ENCODE assay signal across 9 cellular contexts in the genomic region with DNA sequence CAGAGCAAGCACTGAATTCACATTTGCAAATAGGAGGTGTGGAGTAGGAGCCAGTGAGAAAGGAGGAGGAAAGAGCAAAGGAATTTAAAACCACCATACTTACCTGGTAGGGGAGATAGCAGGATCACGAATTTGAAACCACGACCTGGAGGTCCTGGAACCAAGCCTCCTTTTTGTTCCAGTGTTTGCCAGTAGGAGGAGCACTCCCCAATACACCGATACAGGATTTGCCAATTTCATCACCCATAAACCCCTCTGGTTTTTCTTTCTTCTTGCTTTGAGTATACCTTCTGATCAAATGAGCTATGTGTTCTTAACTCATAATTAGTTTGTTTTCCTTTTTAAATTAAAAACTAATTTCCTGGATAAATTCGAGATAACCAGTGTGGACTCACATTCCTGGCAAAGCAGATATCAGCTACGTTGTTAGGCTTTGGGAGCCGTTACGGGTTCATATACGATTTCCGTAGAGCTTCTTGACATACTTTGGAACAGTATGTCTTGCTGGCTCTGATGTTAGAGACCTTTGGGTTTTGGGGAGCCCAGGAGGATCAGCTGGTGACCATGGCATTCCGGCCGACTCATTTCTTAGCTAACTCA. TPM values are rescaled to one million over a fixed set of nuclear protein-coding genes. Genes with fewer than 3 reads are reported as not detected.
A peak's percentile ranks its signal among the peaks of the same experiment; 100 is the strongest.
DNase-seq lines count a peak whose midpoint lies in the region; ATAC-seq, FAIRE-seq and TF ChIP-seq lines count a peak whose summit lies in the region.
"Had no signal": no experiment of that assay in that cellular context is flagged by ENCODE, and none has a peak within 500 bp of the region (broad histone marks: within the 10 kb centered on the region; RNA-seq: fewer than 3 reads in every experiment).

No MANE protein-coding gene starts in this region.

- H2BK120ac ChIP-seq in IMR-90 (ENCODE audit: low read depth, low read length): no peak overlapping the region

- BruUV-seq in IMR-90 (replicated peaks; lab: Mats Ljungman, UMichigan) (no TSS peak), HepG2 (replicated peaks; lab: Mats Ljungman, UMichigan) (no TSS peak)

- dilution Hi-C loops in IMR-90 (cut with HindIII; ENCODE audit: low sequenced_read_pairs, unreplicated experiment): no loop called here

- H2BK5ac ChIP-seq in IMR-90 (ENCODE audit: low read depth, low read length, poor library complexity, severe bottlenecking): no peak overlapping the region

- WGBS in IMR-90 (ENCODE audit: extremely low coverage in 2 of 2, insufficient read length in 1 of 2), 2 experiments: 85% methylated on average over 5 of the region's 11 CpGs; no CpG with 5 or more reads in 1 of the 2 experiments
- 48% methylated on average over 11 of the region's 11 CpGs for WGBS in HepG2 (ENCODE audit: low lambda C conversion rate)

- in situ Hi-C loops in IMR-90 (cut with MboI; ENCODE audit: low sequenced_read_pairs) (no loop called here), HepG2 (cut with HindIII; ENCODE audit: extremely low pct_ligation_motif_present, low pct_unique_long_range_greater_than_20kb) (no loop called here)

- H3K9me3 ChIP-seq in IMR-90 (ENCODE audit: control insufficient read depth, insufficient read depth, low read length): no peaks in the 10 kb centered on the region
- H3K9me3 ChIP-seq in HepG2 (ENCODE audit: low read length): no peaks in the 10 kb centered on the region

- H3K27me3 ChIP-seq in IMR-90 (ENCODE audit: control insufficient read depth, insufficient read depth, low read length): 0 out of 2 replicates have a peak, but pooled peaks cover 2% of the 10 kb centered on the region
- H3K27me3 ChIP-seq in HepG2 (ENCODE audit: control insufficient read depth in 1 of 2, insufficient read depth in 2 of 2, low read length in 2 of 2): 0 out of 5 replicates have a peak, but pooled peaks cover 0 to 5% of the 10 kb centered on the region in 2 experiments

- no peaks in the 10 kb centered on the region for H3K9me1 ChIP-seq in IMR-90 (ENCODE audit: insufficient read depth, low read length)

- no peak overlapping the region for H2AK5ac ChIP-seq in IMR-90 (ENCODE audit: low read depth, low read length)

- intact Hi-C loops in IMR-90 (cut with micrococcal nuclease) (no loop called here), HepG2 (cut with micrococcal nuclease; ENCODE audit: unreplicated experiment) (loop anchor here (5.0 kb wide), 2 partner anchors 461 to 476 kb away; no protein-coding TSS in a partner anchor)

- TF ChIP-seq EP300 in HepG2 (IDR thresholded peaks at IDR 0.05; ENCODE audit: low read depth in 2 of 2, low read length in 2 of 2) (no peak), HepG2 (CRISPR knock-in tag; IDR thresholded peaks at IDR 0.05; ENCODE audit: borderline replicate concordance) (no peak)

- H3K4me3 ChIP-seq in IMR-90 (ENCODE audit: insufficient read depth, low read depth, low read length) (no peak overlapping the region), HepG2 (replicated peaks in 1 of 3; ENCODE audit: insufficient read depth in 1 of 3, low read depth in 2 of 3, low read length in 3 of 3) (no peak overlapping the region)

- no peak overlapping the region for H3K4ac ChIP-seq in IMR-90 (ENCODE audit: low read depth, low read length)

- no peak overlapping the region for H2BK20ac ChIP-seq in IMR-90 (ENCODE audit: low read depth, low read length)

- H3K18ac ChIP-seq in IMR-90 (ENCODE audit: low read depth, low read length): no peak overlapping the region

- no peaks in the 10 kb centered on the region for H3K79me2 ChIP-seq in HepG2 (ENCODE audit: insufficient read depth, low read length)

- TF ChIP-seq POLR2A in IMR-90 (IDR thresholded peaks at IDR 0.05; ENCODE audit: low read depth, low read length) (no peak), HepG2 (IDR thresholded peaks at IDR 0.05; ENCODE audit: insufficient read depth in 1 of 2, low read depth in 2 of 2, low read length in 2 of 2) (no peak)

- H3K23ac ChIP-seq in IMR-90 (ENCODE audit: low read depth, low read length): no peak overlapping the region

- FAIRE-seq in HepG2 (lab: Jason Lieb, UNC): peak; percentile 82
- FAIRE-seq: colon had no signal

- no peak overlapping the region for H3K27ac ChIP-seq in C4-2B
- H3K27ac ChIP-seq in IMR-90 (ENCODE audit: insufficient read depth, low read length): no peak overlapping the region
- no peak overlapping the region for H3K27ac ChIP-seq in HepG2 (ENCODE audit: extremely low read length, insufficient read depth, low read length)

- no peak overlapping the region for H4K5ac ChIP-seq in IMR-90 (ENCODE audit: low read depth, low read length)

- CTCF ChIA-PET in IMR-90 (lab: Yijun Ruan, JAX) (interaction anchor here (0.6 to 2.0 kb wide), 3 partner anchors 16 to 206 kb away, joined by 3 to 4 read pairs (median 3); no protein-coding TSS in a partner anchor), HepG2 (lab: Yijun Ruan, JAX; ENCODE audit: low intra/inter-chr PET ratio, low total read pairs) (interaction anchor here (1.3 kb wide), 1 partner anchor 56 kb away, joined by 3 read pairs; no protein-coding TSS in a partner anchor)

- H3K9ac ChIP-seq in IMR-90 (ENCODE audit: low read depth, low read length) (no peak overlapping the region), HepG2 (ENCODE audit: insufficient read depth, low read depth, low read length) (no peak overlapping the region)

- no peaks in the 10 kb centered on the region for H4K20me1 ChIP-seq in IMR-90 (ENCODE audit: insufficient read depth, low read length)
- H4K20me1 ChIP-seq in HepG2 (ENCODE audit: insufficient read depth, low read length): no peaks in the 10 kb centered on the region

- H3K4me1 ChIP-seq in IMR-90 (ENCODE audit: control insufficient read depth, insufficient read depth, low read length) (no peaks in the 10 kb centered on the region), HepG2 (ENCODE audit: insufficient read depth, low read length) (no peaks in the 10 kb centered on the region)

- TF ChIP-seq CTCF in C4-2B (conservative IDR thresholded peaks at IDR 0.05): peak; percentile 83
- TF ChIP-seq CTCF in IMR-90 (conservative IDR thresholded peaks at IDR 0.05; ENCODE audit: low read depth, low read length): peak; percentile 47
- TF ChIP-seq CTCF in HepG2 (CRISPR knock-in tag; IDR thresholded peaks at IDR 0.05): peak; percentile 59

- no peak overlapping the region for H2AFZ ChIP-seq in IMR-90 (replicated peaks; ENCODE audit: low read length, poor library complexity)
- no peak overlapping the region for H2AFZ ChIP-seq in HepG2 (ENCODE audit: low read length)

- peak; percentile 35; the same call in 1 of the 2 replicates for TF ChIP-seq RAD21 in IMR-90 (IDR thresholded peaks at IDR 0.05; ENCODE audit: low read length)
- no peak for TF ChIP-seq RAD21 in HepG2 (CRISPR knock-in tag; IDR thresholded peaks at IDR 0.05)

- no peak overlapping the region for H2AK9ac ChIP-seq in IMR-90 (replicated peaks; ENCODE audit: low read depth, low read length, poor library complexity)

- H3K4me2 ChIP-seq in IMR-90 (ENCODE audit: low read depth, low read length) (no peak overlapping the region), HepG2 (ENCODE audit: low read depth, low read length) (no peak overlapping the region)

- ATAC-seq in IMR-90 (ENCODE audit: low read depth) (no peak), HepG2 (peak; percentile 74), HG02798 (IDR thresholded peaks at IDR 0.05; ENCODE audit: poor library complexity, unreplicated experiment) (no peak)

- no peaks in the 10 kb centered on the region for H3K79me1 ChIP-seq in IMR-90 (ENCODE audit: low read depth in 1 of 2, low read length in 2 of 2)

- H4K8ac ChIP-seq in IMR-90 (ENCODE audit: low read depth in 2 of 2, low read length in 2 of 2): no peak overlapping the region

- no peak overlapping the region for H4K91ac ChIP-seq in IMR-90 (ENCODE audit: insufficient read depth, low read depth, low read length)

- DNase-seq in IMR-90: no peak
- peak; percentile 38 to 42 for DNase-seq in activated T-cell treated with anti-CD3 and anti-CD28 coated beads, Interleukin-2, amount 50 U/mL, for 48 hours
- DNase-seq in HepG2 (ENCODE audit: low spot score): peak; percentile 36
- DNase-seq in NCI-H526 treated with DMSO at 0.1 percent for 48 hours (lab: John Stamatoyannopoulos, UW): no peak
- no peak for DNase-seq in hepatic stellate cell (ENCODE audit: low spot score)
- DNase-seq in NCI-H187 (lab: John Stamatoyannopoulos, UW): no peak

- no peak overlapping the region for H3K56ac ChIP-seq in IMR-90 (ENCODE audit: extremely low read depth, insufficient read depth, low read length)

- H2BK15ac ChIP-seq in IMR-90 (ENCODE audit: low read depth, low read length): no peak overlapping the region

- H3K14ac ChIP-seq in IMR-90 (replicated peaks; ENCODE audit: low read depth, low read length): no peak overlapping the region

- H3K36me3 ChIP-seq in IMR-90 (ENCODE audit: control insufficient read depth, insufficient read depth, low read length) (no peaks in the 10 kb centered on the region), HepG2 (replicated peaks in 1 of 2; ENCODE audit: control insufficient read depth in 1 of 2, insufficient read depth in 2 of 2, low read length in 2 of 2) (no peaks in the 10 kb centered on the region)

- POLR2A ChIA-PET in IMR-90 (lab: Charles Lee; ENCODE audit: unreplicated experiment): no interaction called here
- POLR2A ChIA-PET in HepG2 (lab: Yijun Ruan, JAX): no interaction called here

RNA-seq across cellular contexts. Expression of a gene that starts 22.7 kb away (rescaled TPM):
- total RNA-seq in IMR-90 (2012; rRNA removed) (not detected in 2 replicates), HepG2 (2016; rRNA removed; fragmentation: Illumina TruSeq; extraction: Trizol) (0.11 TPM in 1 of 2 replicates, not detected in the other)
- polyA plus RNA-seq in IMR-90 (2012; rRNA removed) (not detected in 2 replicates), HepG2 (2011; rRNA removed) (not detected in 2 replicates)
- not detected in 2 replicates for polyA plus RNA-seq in IMR-90 (2012; cell fraction: cytosol; rRNA removed)
- not detected in 2 replicates for polyA plus RNA-seq in IMR-90 (2012; cell fraction: nucleus; rRNA removed; ENCODE audit: low replicate concordance)
- not detected in 2 replicates for total RNA-seq in HepG2 (2016; cell fraction: cytosol; rRNA removed; fragmentation: Illumina TruSeq; extraction: Trizol; ENCODE audit: low read depth)
- total RNA-seq in HepG2 (2016; cell fraction: insoluble cytoplasmic fraction; rRNA removed; fragmentation: Illumina TruSeq; extraction: Trizol): 0.09 and 0.21 TPM in 2 replicates
- total RNA-seq in HepG2 (2016; cell fraction: membrane; rRNA removed; fragmentation: Illumina TruSeq; extraction: Trizol): not detected in 2 replicates
- not detected in 2 replicates for total RNA-seq in HepG2 (2016; cell fraction: nucleus; rRNA removed; fragmentation: Illumina TruSeq; extraction: Trizol)
- polyA plus RNA-seq in HepG2 (2011; cell fraction: cytosol; rRNA removed): 0.08 TPM in 1 of 2 replicates, not detected in the other
- not detected in 2 replicates for polyA plus RNA-seq in HepG2 (2011; cell fraction: nucleus; rRNA removed)
- polyA plus RNA-seq in HepG2 (2012): 0.17 TPM in 1 of 2 replicates, not detected in the other
- 0.07 and 0.12 TPM in 2 replicates for polyA plus RNA-seq in HepG2 (2016; cell fraction: cytosol; fragmentation: Illumina TruSeq; extraction: Trizol; ENCODE audit: low read depth)
- polyA plus RNA-seq in HepG2 (2016; cell fraction: insoluble cytoplasmic fraction; fragmentation: Illumina TruSeq; extraction: Trizol; ENCODE audit: low read depth): 0.20 TPM in 1 of 2 replicates, not detected in the other
- 0.17 TPM in 1 of 2 replicates, not detected in the other for polyA plus RNA-seq in HepG2 (2016; cell fraction: membrane; fragmentation: Illumina TruSeq; extraction: Trizol; ENCODE audit: low read depth)
- polyA plus RNA-seq in HepG2 (2016; cell fraction: nucleus; fragmentation: Illumina TruSeq; extraction: Trizol; ENCODE audit: insufficient read depth, low read depth): not detected in 2 replicates
- not detected in 2 replicates for polyA minus RNA-seq in HepG2 (2011; rRNA and poly(A)+ RNA removed; ENCODE audit: low replicate concordance)
- not detected in 2 replicates for polyA minus RNA-seq in HepG2 (2011; cell fraction: cytosol; rRNA and poly(A)+ RNA removed)
- polyA minus RNA-seq in HepG2 (2011; cell fraction: nucleus; rRNA and poly(A)+ RNA removed): not detected in 2 replicates

RNA-seq across cellular contexts. Expression of a gene that starts 53.6 kb away (rescaled TPM):
- total RNA-seq in IMR-90 (2012; rRNA removed): 5.7 and 9.2 TPM in 2 replicates
- 1.0 and 1.1 TPM in 2 replicates for polyA plus RNA-seq in IMR-90 (2012; rRNA removed)
- polyA plus RNA-seq in IMR-90 (2012; cell fraction: cytosol; rRNA removed): 0.35 and 0.37 TPM in 2 replicates
- 1.0 and 1.9 TPM in 2 replicates for polyA plus RNA-seq in IMR-90 (2012; cell fraction: nucleus; rRNA removed; ENCODE audit: low replicate concordance)
- total RNA-seq in HepG2 (2016; rRNA removed; fragmentation: Illumina TruSeq; extraction: Trizol): 11.0 and 16.3 TPM in 2 replicates
- total RNA-seq in HepG2 (2016; cell fraction: cytosol; rRNA removed; fragmentation: Illumina TruSeq; extraction: Trizol; ENCODE audit: low read depth): 7.3 and 9.7 TPM in 2 replicates
- 9.7 and 16.1 TPM in 2 replicates for total RNA-seq in HepG2 (2016; cell fraction: insoluble cytoplasmic fraction; rRNA removed; fragmentation: Illumina TruSeq; extraction: Trizol)
- 7.4 and 9.8 TPM in 2 replicates for total RNA-seq in HepG2 (2016; cell fraction: membrane; rRNA removed; fragmentation: Illumina TruSeq; extraction: Trizol)
- total RNA-seq in HepG2 (2016; cell fraction: nucleus; rRNA removed; fragmentation: Illumina TruSeq; extraction: Trizol): 12.2 and 12.6 TPM in 2 replicates
- 2.9 and 4.3 TPM in 2 replicates for polyA plus RNA-seq in HepG2 (2011; rRNA removed)
- polyA plus RNA-seq in HepG2 (2011; cell fraction: cytosol; rRNA removed): 1.5 and 2.5 TPM in 2 replicates
- polyA plus RNA-seq in HepG2 (2011; cell fraction: nucleus; rRNA removed): 3.2 and 3.8 TPM in 2 replicates
- polyA plus RNA-seq in HepG2 (2012): 1.7 and 2.1 TPM in 2 replicates
- polyA plus RNA-seq in HepG2 (2016; cell fraction: cytosol; fragmentation: Illumina TruSeq; extraction: Trizol; ENCODE audit: low read depth): 0.36 TPM in 2 replicates
- 4.0 and 4.5 TPM in 2 replicates for polyA plus RNA-seq in HepG2 (2016; cell fraction: insoluble cytoplasmic fraction; fragmentation: Illumina TruSeq; extraction: Trizol; ENCODE audit: low read depth)
- 0.64 and 0.81 TPM in 2 replicates for polyA plus RNA-seq in HepG2 (2016; cell fraction: membrane; fragmentation: Illumina TruSeq; extraction: Trizol; ENCODE audit: low read depth)
- polyA plus RNA-seq in HepG2 (2016; cell fraction: nucleus; fragmentation: Illumina TruSeq; extraction: Trizol; ENCODE audit: insufficient read depth, low read depth): 4.2 and 4.3 TPM in 2 replicates
- polyA minus RNA-seq in HepG2 (2011; rRNA and poly(A)+ RNA removed; ENCODE audit: low replicate concordance): 11.7 and 21.3 TPM in 2 replicates
- 9.4 and 14.7 TPM in 2 replicates for polyA minus RNA-seq in HepG2 (2011; cell fraction: cytosol; rRNA and poly(A)+ RNA removed)
- 18.4 and 20.1 TPM in 2 replicates for polyA minus RNA-seq in HepG2 (2011; cell fraction: nucleus; rRNA and poly(A)+ RNA removed)

Comparison
In these comparisons a context has a peak if more than half of its experiments do, and no peak if none do; other contexts are left out.
1. DNase-seq: peak in activated T-cell treated with anti-CD3 and anti-CD28 coated beads, Interleukin-2, amount 50 U/mL, for 48 hours (2 of 2) and HepG2 (single experiment); none in IMR-90 (single experiment), NCI-H526 treated with DMSO at 0.1 percent for 48 hours (single experiment), hepatic stellate cell (single experiment) and NCI-H187 (0 of 2).
2. Peak in every context shown above with its lines, with median percentiles within 50 percentile points of each other: CTCF ChIP-seq.